8 cellular contexts compared by ENCODE assay signal in the genomic region with DNA sequence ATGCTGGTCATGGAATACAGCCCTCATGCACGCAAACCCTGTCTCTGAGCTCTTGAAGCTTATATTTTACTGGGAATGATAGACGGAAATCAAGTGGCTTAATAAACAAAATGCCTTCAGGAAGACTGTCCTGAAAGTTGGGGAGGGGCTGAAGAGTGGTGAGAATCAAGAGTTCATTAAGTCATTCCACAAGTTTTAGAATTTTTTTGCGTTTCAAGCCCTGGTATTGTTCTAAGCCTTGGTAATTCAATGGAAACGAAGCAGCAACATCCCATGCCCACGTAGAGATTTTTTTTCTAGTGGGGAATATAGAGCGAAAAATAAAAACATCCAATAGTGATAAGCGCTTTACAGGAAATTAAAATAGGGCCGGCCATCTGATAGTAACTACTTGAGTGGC. TPM values are rescaled to one million over a fixed set of nuclear protein-coding genes. Genes with fewer than 3 reads are reported as not detected.
DNase-seq lines count a peak whose midpoint lies in the region; ATAC-seq, FAIRE-seq and TF ChIP-seq lines count a peak whose summit lies in the region.

No MANE protein-coding gene starts in this region.

- BruUV-seq in OCI-LY7 (replicated peaks; lab: Mats Ljungman, UMichigan): TSS peak; percentile 80
- TSS peak; percentile 75 for BruUV-seq in endothelial cell of umbilical vein (replicated peaks; lab: Mats Ljungman, UMichigan)

- H3K9me3 ChIP-seq in CD4-positive, alpha-beta T cell (ENCODE audit: control insufficient read depth, low read length): no peaks in the 10 kb centered on the region
- H3K9me3 ChIP-seq in OCI-LY7 (ENCODE audit: low read length) (no peaks in the 10 kb centered on the region), endothelial cell of umbilical vein (replicated peaks; ENCODE audit: control insufficient read depth, insufficient read depth, low read length) (no peaks in the 10 kb centered on the region)

- peak overlapping the region; percentile 100 for H3K27ac ChIP-seq in CD4-positive, alpha-beta T cell (ENCODE audit: low read depth, low read length)
- peak overlapping the region; percentile 99 for H3K27ac ChIP-seq in OCI-LY7 (ENCODE audit: low read depth, low read length, poor library complexity, severe bottlenecking)
- H3K27ac ChIP-seq in endothelial cell of umbilical vein (ENCODE audit: insufficient read depth, low read depth, low read length): peak overlapping the region; percentile 73

- CTCF ChIA-PET in CD4-positive, alpha-beta T cell (lab: Charles Lee): interaction anchor here (1.3 to 1.7 kb wide), 3 partner anchors 28 to 134 kb away, joined by 3 to 4 read pairs (median 4); no protein-coding TSS in a partner anchor
- CTCF ChIA-PET in OCI-LY7 (lab: Charles Lee; ENCODE audit: unreplicated experiment) (no interaction called here), endothelial cell of umbilical vein (lab: Charles Lee) (interaction anchor here (1.4 kb wide), 1 partner anchor 51 kb away, joined by 6 read pairs; no protein-coding TSS in a partner anchor)

- H4K20me1 ChIP-seq in OCI-LY7 (ENCODE audit: insufficient read depth, low read length) (no peaks in the 10 kb centered on the region), endothelial cell of umbilical vein (replicated peaks; ENCODE audit: control insufficient read depth, extremely low read depth, insufficient read depth, low read length) (no peaks in the 10 kb centered on the region)

- H3K36me3 ChIP-seq in OCI-LY7 (ENCODE audit: insufficient read depth, low read length) (peaks cover 37% of the 10 kb centered on the region), endothelial cell of umbilical vein (ENCODE audit: control insufficient read depth in 2 of 2, extremely low read depth in 1 of 2, insufficient read depth in 2 of 2, low read length in 2 of 2) (peaks cover 0 to 2% of the 10 kb centered on the region in 2 experiments)

- peak overlapping the region; percentile 94 for H3K9ac ChIP-seq in endothelial cell of umbilical vein (replicated peaks; ENCODE audit: extremely low read depth, insufficient read depth, low read length)

- dilution Hi-C loops in endothelial cell of umbilical vein (cut with MboI; ENCODE audit: extremely low pct_ligation_motif_present, low sequenced_read_pairs): no loop called here

- POLR2A ChIA-PET in CD4-positive, alpha-beta T cell (lab: Charles Lee): interaction anchor here (0.8 to 13.7 kb wide), 14 partner anchors 18 to 176 kb away, joined by 3 to 630 read pairs (median 41); partner anchors contain the start of genes BORCS6, RANGRF and SLC25A35
- POLR2A ChIA-PET in OCI-LY7 (lab: Charles Lee): interaction anchor here (0.6 to 1.7 kb wide), 12 partner anchors 10 to 373 kb away, joined by 3 to 7 read pairs (median 4); partner anchors contain the start of genes RANGRF and SLC25A35
- POLR2A ChIA-PET in endothelial cell of umbilical vein (lab: Charles Lee): no interaction called here

- H3K4me3 ChIP-seq in OCI-LY7 (ENCODE audit: low read depth, low read length, poor library complexity, severe bottlenecking) (peak overlapping the region; percentile 87), endothelial cell of umbilical vein (replicated peaks in 1 of 3; ENCODE audit: insufficient read depth in 1 of 3, low read depth in 1 of 3, low read length in 3 of 3) (peak overlapping the region; percentile 69 to 98 (median 80))

- H3K27ac Mint-ChIP-seq in CD4-positive, alpha-beta T cell: peak overlapping the region; percentile 100
- H3K27ac Mint-ChIP-seq in osteocyte (ENCODE audit: unreplicated experiment): peak overlapping the region; percentile 99

- no peaks in the 10 kb centered on the region for H3K9me1 ChIP-seq in endothelial cell of umbilical vein (replicated peaks; ENCODE audit: control insufficient read depth, extremely low read depth, insufficient read depth, low read length)

- H3K4me1 ChIP-seq in OCI-LY7 (ENCODE audit: insufficient read depth, low read length, poor library complexity, severe bottlenecking) (peaks cover 34% of the 10 kb centered on the region), endothelial cell of umbilical vein (ENCODE audit: control insufficient read depth, extremely low read depth, insufficient read depth, low read length) (peaks cover 14% of the 10 kb centered on the region)

- H2AFZ ChIP-seq in OCI-LY7 (ENCODE audit: low read length) (peak overlapping the region; percentile 58; the same call in 1 of the 2 replicates), endothelial cell of umbilical vein (ENCODE audit: low read depth, low read length) (peak overlapping the region; percentile 78)

- H3K9me3 Mint-ChIP-seq in CD4-positive, alpha-beta T cell: no peaks in the 10 kb centered on the region
- no peaks in the 10 kb centered on the region for H3K9me3 Mint-ChIP-seq in osteocyte (ENCODE audit: unreplicated experiment)

- H3K4me1 Mint-ChIP-seq in CD4-positive, alpha-beta T cell (ENCODE audit: low read depth): peaks cover 57% of the 10 kb centered on the region
- H3K4me1 Mint-ChIP-seq in osteocyte (ENCODE audit: unreplicated experiment): peaks cover 30% of the 10 kb centered on the region

- no peak for TF ChIP-seq CTCF in CD4-positive, alpha-beta T cell (IDR thresholded peaks at IDR 0.05)
- TF ChIP-seq CTCF in OCI-LY7 (conservative IDR thresholded peaks at IDR 0.05; ENCODE audit: low read length): no peak
- TF ChIP-seq CTCF in endothelial cell of umbilical vein (IDR thresholded peaks at IDR 0.05; ENCODE audit: extremely low read depth in 1 of 2, insufficient read depth in 1 of 2, low read depth in 1 of 2, low read length in 2 of 2): no peak
- TF ChIP-seq CTCF in osteocyte (IDR thresholded peaks at IDR 0.05): no peak

- no peak for TF ChIP-seq POLR2A in endothelial cell of umbilical vein (IDR thresholded peaks at IDR 0.05; ENCODE audit: low read depth, low read length)

- peaks cover 5% of the 10 kb centered on the region for H3K27me3 Mint-ChIP-seq in CD4-positive, alpha-beta T cell
- H3K27me3 Mint-ChIP-seq in osteocyte (ENCODE audit: unreplicated experiment): no peaks in the 10 kb centered on the region

- H3K4me3 Mint-ChIP-seq in CD4-positive, alpha-beta T cell: peak overlapping the region; percentile 98
- H3K4me3 Mint-ChIP-seq in osteocyte (ENCODE audit: unreplicated experiment): peak overlapping the region; percentile 97

- no peaks in the 10 kb centered on the region for H3K27me3 ChIP-seq in CD4-positive, alpha-beta T cell (ENCODE audit: control insufficient read depth, insufficient read depth, low read length)
- H3K27me3 ChIP-seq in endothelial cell of umbilical vein (ENCODE audit: control insufficient read depth in 2 of 2, insufficient read depth in 2 of 2, low read length in 2 of 2): no peaks in the 10 kb centered on the region

- no peak for DNase-seq in CD4-positive, alpha-beta T cell
- DNase-seq in OCI-LY7 (ENCODE audit: low spot score) (no peak), endothelial cell of umbilical vein (ENCODE audit: low read depth, low spot score) (no peak), osteocyte (ENCODE audit: extremely low spot score, unreplicated experiment) (no peak), NCI-H774 (lab: John Stamatoyannopoulos, UW) (no peak), occipital lobe (lab: John Stamatoyannopoulos, UW) (no peak), hippocampal formation (lab: John Stamatoyannopoulos, UW) (no peak), NCI-H2081 (lab: John Stamatoyannopoulos, UW) (no peak)

- FAIRE-seq in endothelial cell of umbilical vein (lab: Jason Lieb, UNC): peak; percentile 77

- ATAC-seq in CD4-positive, alpha-beta T cell (ENCODE audit: poor library complexity): no peak

- H3K79me2 ChIP-seq in OCI-LY7 (ENCODE audit: insufficient read depth, low read depth, low read length): peaks cover 60% of the 10 kb centered on the region
- peaks cover 43% of the 10 kb centered on the region for H3K79me2 ChIP-seq in endothelial cell of umbilical vein (ENCODE audit: control insufficient read depth, insufficient read depth, low read length)

- H3K9me2 ChIP-seq in OCI-LY7 (ENCODE audit: insufficient read depth, low read length): no peaks in the 10 kb centered on the region

- intact Hi-C loops in CD4-positive, alpha-beta T cell (cut with DNase I, micrococcal nuclease): loop anchor here (1.0 to 5.0 kb wide), 10 partner anchors 37 to 130 kb away; partner anchors contain the start of genes AURKB (in 2 of the 2), HES7 (in 1 of the 2), RANGRF (in 1 of the 2) and SLC25A35 (in 1 of the 2)
- intact Hi-C loops in OCI-LY7 (cut with micrococcal nuclease; ENCODE audit: unreplicated experiment): loop anchor here (2.0 to 5.0 kb wide), 3 partner anchors 37 to 133 kb away; partner anchors contain the start of genes AURKB and RPL26
- intact Hi-C loops in endothelial cell of umbilical vein (cut with micrococcal nuclease): loop anchor here (1.0 kb wide), 3 partner anchors 51 to 134 kb away; partner anchors contain the start of gene RPL26

- peaks cover 47% of the 10 kb centered on the region for H3K36me3 Mint-ChIP-seq in CD4-positive, alpha-beta T cell (ENCODE audit: low read depth)
- H3K36me3 Mint-ChIP-seq in osteocyte (ENCODE audit: unreplicated experiment): peaks cover 3% of the 10 kb centered on the region

- H3K4me2 ChIP-seq in OCI-LY7 (ENCODE audit: low read length) (peak overlapping the region; percentile 89), endothelial cell of umbilical vein (ENCODE audit: insufficient read depth, low read length) (peak overlapping the region; percentile 99)

RNA-seq across cellular contexts. Expression of gene PFAS, which starts 0.5 kb away (rescaled TPM):
- total RNA-seq in CD4-positive, alpha-beta T cell: 10 to 100 TPM; 22.3 to 23.0 TPM
- total RNA-seq in OCI-LY7 (2014; rRNA removed; shearing (Covaris generic)): 114 and 122 TPM in 2 replicates
- total RNA-seq in OCI-LY7 (2022) (170 and 180 TPM in 2 replicates), endothelial cell of umbilical vein (84.1 and 108 TPM in 2 replicates), osteocyte (48.9 and 53.6 TPM in 2 replicates), occipital lobe (20.0 TPM)
- 31.4 and 34.1 TPM in 2 replicates for polyA plus RNA-seq in endothelial cell of umbilical vein
- 21.0 and 21.9 TPM in 2 replicates for polyA plus RNA-seq in endothelial cell of umbilical vein (2011; cell fraction: cytosol; rRNA removed)
- 155 and 168 TPM in 2 replicates for polyA plus RNA-seq in endothelial cell of umbilical vein (2011; cell fraction: nucleus; rRNA removed)
- 40.9 and 65.9 TPM in 2 replicates for polyA plus RNA-seq in endothelial cell of umbilical vein (2012)
- 113 and 126 TPM in 2 replicates for polyA minus RNA-seq in endothelial cell of umbilical vein
- 63.9 TPM for polyA minus RNA-seq in endothelial cell of umbilical vein (2011; cell fraction: cytosol; rRNA and poly(A)+ RNA removed)
- polyA minus RNA-seq in endothelial cell of umbilical vein (2011; cell fraction: nucleus; rRNA and poly(A)+ RNA removed): 64.9 and 69.7 TPM in 2 replicates

RNA-seq across cellular contexts. Expression of gene CTC1, which starts 1.8 kb away (rescaled TPM):
- total RNA-seq in CD4-positive, alpha-beta T cell: 100 to 1,000 TPM; 259 to 269 TPM
- 36.2 and 50.3 TPM in 2 replicates for total RNA-seq in OCI-LY7 (2014; rRNA removed; shearing (Covaris generic))
- total RNA-seq in OCI-LY7 (2022) (97.6 and 122 TPM in 2 replicates), endothelial cell of umbilical vein (49.9 and 53.2 TPM in 2 replicates), osteocyte (38.7 and 40.1 TPM in 2 replicates), occipital lobe (12.2 TPM)
- polyA plus RNA-seq in endothelial cell of umbilical vein: 36.3 and 38.3 TPM in 2 replicates
- 16.1 and 20.2 TPM in 2 replicates for polyA plus RNA-seq in endothelial cell of umbilical vein (2011; cell fraction: cytosol; rRNA removed)
- 193 and 243 TPM in 2 replicates for polyA plus RNA-seq in endothelial cell of umbilical vein (2011; cell fraction: nucleus; rRNA removed)
- polyA plus RNA-seq in endothelial cell of umbilical vein (2012): 19.8 and 23.3 TPM in 2 replicates
- 32.1 and 64.0 TPM in 2 replicates for polyA minus RNA-seq in endothelial cell of umbilical vein
- polyA minus RNA-seq in endothelial cell of umbilical vein (2011; cell fraction: cytosol; rRNA and poly(A)+ RNA removed): 7.5 TPM
- polyA minus RNA-seq in endothelial cell of umbilical vein (2011; cell fraction: nucleus; rRNA and poly(A)+ RNA removed): 59.5 and 74.4 TPM in 2 replicates

RNA-seq across cellular contexts. Expression of gene RANGRF, which starts 38.8 kb away (rescaled TPM):
- 10 to 100 TPM; 23.1 to 24.6 TPM for total RNA-seq in CD4-positive, alpha-beta T cell
- total RNA-seq in OCI-LY7 (2014; rRNA removed; shearing (Covaris generic)): 30.6 and 32.2 TPM in 2 replicates
- 43.3 and 46.7 TPM in 2 replicates for total RNA-seq in OCI-LY7 (2022)
- 36.5 and 36.8 TPM in 2 replicates for total RNA-seq in endothelial cell of umbilical vein
- 52.7 and 52.9 TPM in 2 replicates for polyA plus RNA-seq in endothelial cell of umbilical vein
- 60.6 and 61.9 TPM in 2 replicates for polyA plus RNA-seq in endothelial cell of umbilical vein (2011; cell fraction: cytosol; rRNA removed)
- polyA plus RNA-seq in endothelial cell of umbilical vein (2011; cell fraction: nucleus; rRNA removed): 40.6 and 41.6 TPM in 2 replicates
- 51.5 and 53.4 TPM in 2 replicates for polyA plus RNA-seq in endothelial cell of umbilical vein (2012)
- 17.8 and 22.0 TPM in 2 replicates for polyA minus RNA-seq in endothelial cell of umbilical vein
- 26.3 TPM for polyA minus RNA-seq in endothelial cell of umbilical vein (2011; cell fraction: cytosol; rRNA and poly(A)+ RNA removed)
- polyA minus RNA-seq in endothelial cell of umbilical vein (2011; cell fraction: nucleus; rRNA and poly(A)+ RNA removed): 5.3 and 8.4 TPM in 2 replicates
- 29.3 and 29.8 TPM in 2 replicates for total RNA-seq in osteocyte
- 3.7 TPM for total RNA-seq in occipital lobe

RNA-seq across cellular contexts. Expression of gene AURKB, which starts 39.2 kb away (rescaled TPM):
- total RNA-seq in CD4-positive, alpha-beta T cell: 1 to 10 TPM in 1 of 2 experiments, under 1 TPM in 1; 0.56 to 1.4 TPM
- total RNA-seq in OCI-LY7 (2014; rRNA removed; shearing (Covaris generic)): 248 and 283 TPM in 2 replicates
- total RNA-seq in OCI-LY7 (2022): 310 and 323 TPM in 2 replicates
- 104 and 107 TPM in 2 replicates for total RNA-seq in endothelial cell of umbilical vein
- 67.8 and 69.2 TPM in 2 replicates for polyA plus RNA-seq in endothelial cell of umbilical vein
- polyA plus RNA-seq in endothelial cell of umbilical vein (2011; cell fraction: cytosol; rRNA removed): 49.1 and 58.3 TPM in 2 replicates
- 205 and 232 TPM in 2 replicates for polyA plus RNA-seq in endothelial cell of umbilical vein (2011; cell fraction: nucleus; rRNA removed)
- polyA plus RNA-seq in endothelial cell of umbilical vein (2012): 40.6 and 74.7 TPM in 2 replicates
- polyA minus RNA-seq in endothelial cell of umbilical vein: 39.4 and 45.9 TPM in 2 replicates
- 30.4 TPM for polyA minus RNA-seq in endothelial cell of umbilical vein (2011; cell fraction: cytosol; rRNA and poly(A)+ RNA removed)
- polyA minus RNA-seq in endothelial cell of umbilical vein (2011; cell fraction: nucleus; rRNA and poly(A)+ RNA removed): 59.3 and 75.2 TPM in 2 replicates
- total RNA-seq in osteocyte: 13.3 and 15.7 TPM in 2 replicates
- 2.7 TPM for total RNA-seq in occipital lobe

RNA-seq across cellular contexts. Expression of gene SLC25A35, which starts 45.6 kb away (rescaled TPM):
- total RNA-seq in CD4-positive, alpha-beta T cell: 1 to 10 TPM; 3.6 to 4.1 TPM
- total RNA-seq in OCI-LY7 (2014; rRNA removed; shearing (Covaris generic)): 3.9 and 4.5 TPM in 2 replicates
- 23.8 and 27.8 TPM in 2 replicates for total RNA-seq in OCI-LY7 (2022)
- 7.7 and 9.4 TPM in 2 replicates for total RNA-seq in endothelial cell of umbilical vein
- polyA plus RNA-seq in endothelial cell of umbilical vein: 7.6 and 8.1 TPM in 2 replicates
- 3.9 and 4.0 TPM in 2 replicates for polyA plus RNA-seq in endothelial cell of umbilical vein (2011; cell fraction: cytosol; rRNA removed)
- 23.0 and 23.1 TPM in 2 replicates for polyA plus RNA-seq in endothelial cell of umbilical vein (2011; cell fraction: nucleus; rRNA removed)
- 6.2 and 6.4 TPM in 2 replicates for polyA plus RNA-seq in endothelial cell of umbilical vein (2012)
- 2.8 and 6.4 TPM in 2 replicates for polyA minus RNA-seq in endothelial cell of umbilical vein
- polyA minus RNA-seq in endothelial cell of umbilical vein (2011; cell fraction: cytosol; rRNA and poly(A)+ RNA removed): 2.2 TPM
- polyA minus RNA-seq in endothelial cell of umbilical vein (2011; cell fraction: nucleus; rRNA and poly(A)+ RNA removed): 4.8 and 7.8 TPM in 2 replicates
- total RNA-seq in osteocyte: 5.6 and 6.4 TPM in 2 replicates
- 0.31 TPM for total RNA-seq in occipital lobe
